8 cellular contexts compared by ENCODE assay signal in the genomic region with DNA sequence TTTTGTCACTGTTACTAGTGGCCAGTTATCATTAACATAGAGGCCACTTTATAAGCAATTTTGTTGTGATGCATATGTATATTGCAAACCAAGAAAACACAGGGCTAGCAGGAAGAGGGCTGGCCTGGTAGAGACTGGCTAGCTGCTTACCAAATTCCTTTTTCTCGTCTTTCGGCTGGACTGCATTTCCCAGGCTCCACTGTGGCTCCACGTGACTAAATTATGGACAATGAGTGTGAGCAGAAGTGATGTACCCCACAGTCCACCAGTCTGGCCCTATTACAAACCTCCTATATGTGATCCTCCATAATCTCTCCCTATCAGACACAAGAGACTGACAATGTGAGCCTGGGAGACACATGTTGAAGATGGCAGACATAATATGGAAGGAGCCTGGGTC. TPM values are rescaled to one million over a fixed set of nuclear protein-coding genes. Genes with fewer than 3 reads are reported as not detected.
"Had no signal": no experiment of that assay in that cellular context is flagged by ENCODE, and none has a peak within 500 bp of the region (broad histone marks: within the 10 kb centered on the region; RNA-seq: fewer than 3 reads in every experiment).

No MANE protein-coding gene starts in this region.

- H3K9ac ChIP-seq: GM23248 had no signal

- H2AFZ ChIP-seq: GM23248 had no signal

- DNase-seq: GM23248, H7, HCEC 1CT, IMR-90, KG1 had no signal

- ATAC-seq: K562 had no signal

- FAIRE-seq: HTR-8/SVneo, K562 had no signal

- H3K27ac ChIP-seq: GM23248 had no signal

- H3K4me3 ChIP-seq: GM23248, K562 had no signal

RNA-seq across cellular contexts. Expression of gene IQCJ, which starts 10.3 kb away (rescaled TPM):
- total RNA-seq: GM23248, H7, HT-29, IMR-90, K562 had no signal
- polyA plus RNA-seq: GM23248, IMR-90, K562 had no signal
